Comparison of ENCODE assay signal across 19 cellular contexts in the genomic region with DNA sequence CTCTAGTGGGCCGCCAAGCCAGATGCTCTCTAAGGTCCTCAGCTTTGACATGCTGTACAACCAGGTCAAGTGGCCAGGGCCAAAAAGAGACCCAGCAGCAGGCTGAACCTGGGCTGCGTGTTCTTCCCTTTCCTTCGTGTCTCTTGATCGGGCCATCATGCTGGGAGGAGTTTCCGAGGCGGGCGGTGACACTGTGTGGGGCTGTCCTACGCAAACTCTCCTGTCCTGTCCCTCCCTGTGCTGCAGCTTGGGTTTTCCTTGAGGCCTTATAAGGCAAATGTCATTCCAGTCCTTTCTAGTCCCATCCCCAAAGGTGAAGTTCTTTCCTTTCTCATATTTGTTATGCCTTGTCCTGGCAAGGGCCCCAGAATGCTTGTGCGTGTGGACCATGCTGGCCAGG. TPM values are rescaled to one million over a fixed set of nuclear protein-coding genes. Genes with fewer than 3 reads are reported as not detected.
DNase-seq lines count a peak whose midpoint lies in the region; ATAC-seq, FAIRE-seq and TF ChIP-seq lines count a peak whose summit lies in the region.
"Had no signal": no experiment of that assay in that cellular context is flagged by ENCODE, and none has a peak within 500 bp of the region (broad histone marks: within the 10 kb centered on the region; RNA-seq: fewer than 3 reads in every experiment).

No MANE protein-coding gene starts in this region.

- peaks cover 25% of the 10 kb centered on the region for H4K20me1 ChIP-seq in K562 (replicated peaks; ENCODE audit: control insufficient read depth, insufficient read depth, low read length)

- no peak overlapping the region for H2AFZ ChIP-seq in K562 (ENCODE audit: low read depth, low read length)

- H3K36me3 Mint-ChIP-seq in type B pancreatic cell: peaks cover 3% of the 10 kb centered on the region
- H3K36me3 Mint-ChIP-seq: activated naive CD4-positive, alpha-beta T cell treated with anti-CD3 and anti-CD28 coated beads, Interleukin-2, amount 10 ng/mL, durations not matched to agents 7 days and 5 days had no signal

- H3K9me3 ChIP-seq in left ventricle myocardium inferior (replicated peaks) (no peaks in the 10 kb centered on the region), K562 (replicated peaks; ENCODE audit: control insufficient read depth, insufficient read depth, low read depth, low read length) (no peaks in the 10 kb centered on the region), mucosa of descending colon (no peaks in the 10 kb centered on the region)
- H3K9me3 ChIP-seq: suprapubic skin had no signal

- in situ Hi-C loops in K562 (cut with MboI): no loop called here

- POLR2A ChIA-PET in K562 (lab: Yijun Ruan, JAX): interaction anchor here (0.6 to 1.0 kb wide), 3 partner anchors 19 to 334 kb away, joined by 3 to 4 read pairs (median 3); no protein-coding TSS in a partner anchor

- peak overlapping the region; percentile 52 for H3K4me3 Mint-ChIP-seq in type B pancreatic cell
- H3K4me3 Mint-ChIP-seq: activated naive CD4-positive, alpha-beta T cell treated with anti-CD3 and anti-CD28 coated beads, Interleukin-2, amount 10 ng/mL, durations not matched to agents 7 days and 5 days; activated T-cell treated with anti-CD3 and anti-CD28 coated beads, Interleukin-2, amount 50 U/mL, for 4 hours; CD14-positive monocyte; central memory CD8-positive, alpha-beta T cell had no signal

- H3K36me3 ChIP-seq in left ventricle myocardium inferior: no peaks in the 10 kb centered on the region
- no peaks in the 10 kb centered on the region for H3K36me3 ChIP-seq in K562 (ENCODE audit: control insufficient read depth, insufficient read depth, low read length)
- no peaks in the 10 kb centered on the region for H3K36me3 ChIP-seq in mucosa of descending colon (ENCODE audit: low read depth)

- H3K27ac ChIP-seq in left ventricle myocardium inferior (replicated peaks): peak overlapping the region; percentile 84
- H3K27ac ChIP-seq in K562 (ENCODE audit: extremely low read depth, low read depth, low read length): no peak overlapping the region
- H3K27ac ChIP-seq: RWPE1, suprapubic skin had no signal

- no peaks in the 10 kb centered on the region for H3K79me2 ChIP-seq in K562 (ENCODE audit: control insufficient read depth, insufficient read depth, low read length)

- TF ChIP-seq POLR2A in K562 (conservative IDR thresholded peaks at IDR 0.05): no peak

- H3K27ac Mint-ChIP-seq in type B pancreatic cell: peak overlapping the region; percentile 94
- H3K27ac Mint-ChIP-seq: activated naive CD4-positive, alpha-beta T cell treated with anti-CD3 and anti-CD28 coated beads, Interleukin-2, amount 10 ng/mL, durations not matched to agents 7 days and 5 days had no signal

- no peaks in the 10 kb centered on the region for H3K9me3 Mint-ChIP-seq in type B pancreatic cell
- H3K9me3 Mint-ChIP-seq: activated naive CD4-positive, alpha-beta T cell treated with anti-CD3 and anti-CD28 coated beads, Interleukin-2, amount 10 ng/mL, durations not matched to agents 7 days and 5 days; activated T-cell treated with anti-CD3 and anti-CD28 coated beads, Interleukin-2, amount 50 U/mL, for 4 hours; CD14-positive monocyte; central memory CD8-positive, alpha-beta T cell had no signal

- ATAC-seq in left ventricle myocardium superior (no peak), K562 (peak; percentile 59), mucosa of descending colon (peak; percentile 73), GM21717 (IDR thresholded peaks at IDR 0.05; ENCODE audit: unreplicated experiment) (no peak), GM18519 (IDR thresholded peaks at IDR 0.05; ENCODE audit: low FRiP score, unreplicated experiment) (no peak)
- ATAC-seq: activated T-cell treated with anti-CD3 and anti-CD28 coated beads, Interleukin-2, amount 50 U/mL, for 4 hours had no signal

- peak; percentile 6 for FAIRE-seq in K562 (lab: Jason Lieb, UNC)
- FAIRE-seq: H54, HTR-8/SVneo had no signal

- H3K4me2 ChIP-seq in K562 (ENCODE audit: insufficient read depth, low read length): no peak overlapping the region

- no peak for TF ChIP-seq RAD21 in K562 (CRISPR knock-in tag; conservative IDR thresholded peaks at IDR 0.05 in 1 of 2, IDR thresholded peaks at IDR 0.05 in 1 of 2)

- TF ChIP-seq EP300 in K562 (IDR thresholded peaks at IDR 0.05; ENCODE audit: low read length): no peak

- H3K4me1 ChIP-seq in left ventricle myocardium inferior (peaks cover 79% of the 10 kb centered on the region), K562 (replicated peaks in 1 of 2; ENCODE audit: control insufficient read depth in 2 of 2, insufficient read depth in 2 of 2, low read length in 2 of 2) (peaks cover 0 to 5% of the 10 kb centered on the region in 2 experiments; a peak in 1 of 5 replicates), mucosa of descending colon (ENCODE audit: low read depth) (peaks cover 56% of the 10 kb centered on the region)

- BruUV-seq in K562 (replicated peaks; lab: Mats Ljungman, UMichigan): no TSS peak

- intact Hi-C loops in left ventricle myocardium inferior (cut with micrococcal nuclease): no loop called here
- intact Hi-C loops in left ventricle myocardium superior (cut with micrococcal nuclease): no loop called here
- intact Hi-C loops in K562 (cut with micrococcal nuclease): no loop called here
- intact Hi-C loops in mucosa of descending colon (cut with DNase I, micrococcal nuclease): loop anchor here in 1 of 2 donors (10.0 kb wide), 1 partner anchor 51 kb away; no protein-coding TSS in a partner anchor

- DNase-seq in left ventricle myocardium inferior (no peak), left ventricle myocardium superior (no peak), K562 (ENCODE audit: extremely low read depth in 1 of 4, low spot score in 3 of 4) (no peak), mucosa of descending colon (peak; percentile 85 to 87 (median 87)), type B pancreatic cell (ENCODE audit: extremely low spot score, unreplicated experiment) (no peak), COLO829 (ENCODE audit: low spot score) (no peak)
- DNase-seq: activated naive CD4-positive, alpha-beta T cell treated with anti-CD3 and anti-CD28 coated beads, Interleukin-2, amount 10 ng/mL, durations not matched to agents 7 days and 5 days; activated T-cell treated with anti-CD3 and anti-CD28 coated beads, Interleukin-2, amount 50 U/mL, for 4 hours; glutamatergic neuron; NCI-H2081; nucleus accumbens had no signal

- TF ChIP-seq CTCF in left ventricle myocardium inferior (IDR thresholded peaks at IDR 0.05; ENCODE audit: borderline replicate concordance) (no peak), K562 (IDR thresholded peaks at IDR 0.05 in 2 of 3, conservative IDR thresholded peaks at IDR 0.05 in 1 of 3; ENCODE audit: insufficient read depth in 2 of 3, low read depth in 1 of 3, low read length in 3 of 3) (no peak), mucosa of descending colon (IDR thresholded peaks at IDR 0.05) (no peak), type B pancreatic cell (conservative IDR thresholded peaks at IDR 0.05) (no peak)

- no peak overlapping the region for H3K4me3 ChIP-seq in left ventricle myocardium inferior
- H3K4me3 ChIP-seq in K562: no peak overlapping the region
- H3K4me3 ChIP-seq in mucosa of descending colon: no peak overlapping the region
- H3K4me3 ChIP-seq: suprapubic skin had no signal

- CTCF ChIA-PET in K562 (lab: Yijun Ruan, JAX; ENCODE audit: low intra/inter-chr PET ratio): no interaction called here

- peaks cover 28% of the 10 kb centered on the region for H3K4me1 Mint-ChIP-seq in type B pancreatic cell (ENCODE audit: unreplicated experiment)
- H3K4me1 Mint-ChIP-seq: activated naive CD4-positive, alpha-beta T cell treated with anti-CD3 and anti-CD28 coated beads, Interleukin-2, amount 10 ng/mL, durations not matched to agents 7 days and 5 days; central memory CD8-positive, alpha-beta T cell had no signal

- 1% methylated on average over 9 of the region's 9 CpGs for WGBS in K562 (ENCODE audit: insufficient coverage, low coverage, missing lambda C conversion rate)

- no peaks in the 10 kb centered on the region for H3K27me3 Mint-ChIP-seq in type B pancreatic cell

- no peaks in the 10 kb centered on the region for H3K9me1 ChIP-seq in K562 (ENCODE audit: control insufficient read depth, insufficient read depth, low read length)

- no peaks in the 10 kb centered on the region for H3K27me3 ChIP-seq in left ventricle myocardium inferior (ENCODE audit: low read depth)
- peaks cover 40 to 79% of the 10 kb centered on the region in 2 experiments for H3K27me3 ChIP-seq in K562 (ENCODE audit: control insufficient read depth in 2 of 2, insufficient read depth in 2 of 2, low read length in 2 of 2)
- H3K27me3 ChIP-seq: suprapubic skin had no signal

- H3K9ac ChIP-seq in K562 (ENCODE audit: insufficient read depth in 1 of 2, low read depth in 2 of 2, low read length in 2 of 2): no peak overlapping the region

TF ChIP-seq in K562, 482 proteins besides CTCF, POLR2A, EP300 and RAD21:
- TF ChIP-seq SRF (CRISPR knock-in tag; IDR thresholded peaks at IDR 0.05): peak in 1 of 2 experiments; percentile 82; a peak in 1 of 4 replicates
- TF ChIP-seq NRF1 (conservative IDR thresholded peaks at IDR 0.05 in 1 of 2, IDR thresholded peaks at IDR 0.05 in 1 of 2): peak; percentile 44 to 49; a peak in 3 of 4 replicates
- TF ChIP-seq BHLHE40 (IDR thresholded peaks at IDR 0.05; ENCODE audit: low read length): no peak
TF ChIP-seq in K562: peak in this region for 2.

RNA-seq across cellular contexts. Expression of gene ARHGEF10L, which starts 56.7 kb away (rescaled TPM):
- total RNA-seq in left ventricle myocardium inferior: 59.1 TPM
- total RNA-seq in left ventricle myocardium superior: 54.9 TPM
- 0.09 TPM in 1 of 2 replicates, not detected in the other for total RNA-seq in K562 (2011; cell fraction: chromatin; rRNA removed; ENCODE audit: low replicate concordance)
- 0.17 and 0.92 TPM in 2 replicates for total RNA-seq in K562 (2011; cell fraction: nucleolus; rRNA removed)
- 0.07 TPM in 1 of 2 replicates, not detected in the other for total RNA-seq in K562 (2011; cell fraction: nucleoplasm; rRNA removed)
- 0.09 TPM in 1 of 2 replicates, not detected in the other for total RNA-seq in K562 (2014; rRNA removed)
- total RNA-seq in K562 (2014; rRNA removed; fragmentation: Illumina TruSeq; extraction: Trizol): not detected in 2 replicates
- not detected in 2 replicates for total RNA-seq in K562 (2015; rRNA removed; fragmentation: Illumina TruSeq; extraction: Trizol)
- 0.13 TPM in 2 replicates for total RNA-seq in K562 (2021)
- 0.01 TPM in 1 of 2 replicates, not detected in the other for polyA plus RNA-seq in K562 (2011; rRNA removed)
- polyA plus RNA-seq in K562 (2011; cell fraction: cytosol; rRNA removed): 0.27 TPM in 1 of 2 replicates, not detected in the other
- 0.41 and 0.52 TPM in 2 replicates for polyA plus RNA-seq in K562 (2011; cell fraction: nucleus; rRNA removed)
- polyA plus RNA-seq in K562 (2012): not detected in 2 replicates
- not detected in 2 replicates for polyA plus RNA-seq in K562 (2014; fragmentation: Illumina TruSeq; extraction: Trizol)
- not detected for polyA plus RNA-seq in K562 (2014; fragmentation: Nextera tagmentation; extraction: Ambion mirVana)
- not detected in 2 replicates for polyA plus RNA-seq in K562 (2014; rRNA removed)
- polyA minus RNA-seq in K562 (2011; rRNA and poly(A)+ RNA removed): not detected in 2 replicates
- 0.46 TPM in 1 of 2 replicates, not detected in the other for polyA minus RNA-seq in K562 (2011; cell fraction: cytosol; rRNA and poly(A)+ RNA removed)
- 0.13 TPM in 1 of 2 replicates, not detected in the other for polyA minus RNA-seq in K562 (2011; cell fraction: nucleus; rRNA and poly(A)+ RNA removed)
- 100 to 1,000 TPM in 2 of 3 donors, 10 to 100 TPM in 1; 87.6 to 146 (median 144) TPM for total RNA-seq in mucosa of descending colon
- total RNA-seq in type B pancreatic cell (ENCODE audit: low replicate concordance): 36.0 and 48.0 TPM in 2 replicates

Comparison
In these comparisons a context has a peak if more than half of its experiments do, and no peak if none do; other contexts are left out.
1. DNase-seq: peak in mucosa of descending colon (3 of 3); none in left ventricle myocardium inferior (single experiment), left ventricle myocardium superior (single experiment), K562 (0 of 4), type B pancreatic cell (single experiment) and COLO829 (single experiment).
2. ATAC-seq: peak in K562 (single experiment) and mucosa of descending colon (single experiment); none in left ventricle myocardium superior (single experiment), GM21717 (single experiment) and GM18519 (single experiment).
3. RNA of gene ARHGEF10L, which starts 56.7 kb away (total RNA-seq): 87.6 to 146 TPM in mucosa of descending colon, 59.1 TPM in left ventricle myocardium inferior (single experiment), 54.9 TPM in left ventricle myocardium superior (single experiment) and 36.0 to 48.0 TPM in type B pancreatic cell; 0.07 to 0.92 TPM in K562; every median in the first group is over 10 times any median in the second.